In the genomic region with DNA sequence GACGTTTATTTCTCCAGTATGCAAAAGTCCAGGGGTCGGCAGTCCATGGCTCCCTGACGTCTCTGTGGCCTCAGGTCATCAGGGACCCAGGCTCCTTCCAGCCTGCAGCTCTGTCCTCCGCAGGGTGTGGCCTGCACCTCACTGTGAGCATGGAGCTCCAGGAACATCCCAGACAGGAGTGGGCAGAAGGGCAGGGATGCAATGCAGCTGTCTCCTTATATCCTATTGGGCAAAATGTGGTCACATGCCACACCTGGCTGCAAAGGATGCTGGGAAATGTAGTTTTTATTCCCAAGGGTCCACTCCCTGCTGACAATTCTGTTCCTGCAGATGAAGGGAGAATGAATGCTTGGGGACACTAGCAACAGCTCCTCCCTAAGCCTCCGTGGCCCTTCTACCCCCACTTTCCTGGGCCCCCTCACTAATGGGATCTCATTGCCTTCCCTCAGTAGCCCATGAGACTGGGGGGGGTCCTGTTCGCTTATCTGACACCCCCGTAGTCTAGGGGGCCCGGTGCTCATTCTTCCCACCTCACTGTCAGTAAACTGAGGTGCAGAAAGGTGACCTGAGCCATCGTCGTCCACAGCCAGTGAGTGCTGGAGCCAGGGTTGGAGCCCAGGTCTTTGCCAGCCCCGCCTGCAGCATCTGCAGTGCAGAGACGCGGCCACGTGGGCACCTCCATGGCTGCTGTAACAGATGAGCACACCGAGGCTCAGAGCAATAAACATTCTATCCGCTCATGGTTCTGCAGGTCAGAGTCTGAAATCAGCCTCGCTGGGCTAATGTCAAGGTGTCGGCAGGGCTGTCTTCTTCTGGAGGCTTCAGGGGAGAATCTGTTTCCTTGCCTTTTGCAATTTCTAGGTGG, we compare ENCODE assay signal across 1 cellular context.
TF ChIP-seq lines count a peak whose summit lies in the region.

No MANE protein-coding gene starts in this region.

TF ChIP-seq in GM23338, 12 proteins besides CTCF, POLR2A, EP300 and RAD21 (continued from another document):
- TF ChIP-seq, protein P1, sequence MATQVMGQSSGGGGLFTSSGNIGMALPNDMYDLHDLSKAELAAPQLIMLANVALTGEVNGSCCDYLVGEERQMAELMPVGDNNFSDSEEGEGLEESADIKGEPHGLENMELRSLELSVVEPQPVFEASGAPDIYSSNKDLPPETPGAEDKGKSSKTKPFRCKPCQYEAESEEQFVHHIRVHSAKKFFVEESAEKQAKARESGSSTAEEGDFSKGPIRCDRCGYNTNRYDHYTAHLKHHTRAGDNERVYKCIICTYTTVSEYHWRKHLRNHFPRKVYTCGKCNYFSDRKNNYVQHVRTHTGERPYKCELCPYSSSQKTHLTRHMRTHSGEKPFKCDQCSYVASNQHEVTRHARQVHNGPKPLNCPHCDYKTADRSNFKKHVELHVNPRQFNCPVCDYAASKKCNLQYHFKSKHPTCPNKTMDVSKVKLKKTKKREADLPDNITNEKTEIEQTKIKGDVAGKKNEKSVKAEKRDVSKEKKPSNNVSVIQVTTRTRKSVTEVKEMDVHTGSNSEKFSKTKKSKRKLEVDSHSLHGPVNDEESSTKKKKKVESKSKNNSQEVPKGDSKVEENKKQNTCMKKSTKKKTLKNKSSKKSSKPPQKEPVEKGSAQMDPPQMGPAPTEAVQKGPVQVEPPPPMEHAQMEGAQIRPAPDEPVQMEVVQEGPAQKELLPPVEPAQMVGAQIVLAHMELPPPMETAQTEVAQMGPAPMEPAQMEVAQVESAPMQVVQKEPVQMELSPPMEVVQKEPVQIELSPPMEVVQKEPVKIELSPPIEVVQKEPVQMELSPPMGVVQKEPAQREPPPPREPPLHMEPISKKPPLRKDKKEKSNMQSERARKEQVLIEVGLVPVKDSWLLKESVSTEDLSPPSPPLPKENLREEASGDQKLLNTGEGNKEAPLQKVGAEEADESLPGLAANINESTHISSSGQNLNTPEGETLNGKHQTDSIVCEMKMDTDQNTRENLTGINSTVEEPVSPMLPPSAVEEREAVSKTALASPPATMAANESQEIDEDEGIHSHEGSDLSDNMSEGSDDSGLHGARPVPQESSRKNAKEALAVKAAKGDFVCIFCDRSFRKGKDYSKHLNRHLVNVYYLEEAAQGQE (IDR thresholded peaks at IDR 0.05; ENCODE audit: unreplicated experiment) = no peak
